Comparison of ENCODE assay signal across 1 cellular context in the genomic region with DNA sequence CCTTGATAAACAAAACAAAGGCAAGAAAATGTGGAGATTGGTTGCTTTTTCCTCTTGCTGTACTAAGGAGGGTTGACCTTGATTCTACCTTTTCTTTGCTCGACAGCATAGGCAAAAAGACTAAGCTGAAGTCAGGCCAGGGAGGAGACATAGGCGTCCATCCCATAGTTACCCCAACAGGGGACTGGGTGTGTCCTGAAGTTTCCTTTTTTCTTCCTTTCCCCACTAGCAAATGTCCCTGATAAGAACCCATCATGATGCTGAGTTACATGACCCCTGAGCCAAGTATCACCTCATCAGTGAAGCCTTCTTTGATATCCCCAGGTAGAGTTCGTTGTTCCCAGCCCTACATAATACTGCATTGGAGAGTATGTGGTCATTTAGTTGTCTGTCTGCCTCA.
TF ChIP-seq lines count a peak whose summit lies in the region.

No MANE protein-coding gene starts in this region.

TF ChIP-seq in liver, 16 proteins besides CTCF, POLR2A, EP300 and RAD21:
- peak in 1 of 2 donors; percentile 8 for TF ChIP-seq EGR1 (IDR thresholded peaks at IDR 0.05; ENCODE audit: low read depth in 2 of 2)
- TF ChIP-seq, protein P1, sequence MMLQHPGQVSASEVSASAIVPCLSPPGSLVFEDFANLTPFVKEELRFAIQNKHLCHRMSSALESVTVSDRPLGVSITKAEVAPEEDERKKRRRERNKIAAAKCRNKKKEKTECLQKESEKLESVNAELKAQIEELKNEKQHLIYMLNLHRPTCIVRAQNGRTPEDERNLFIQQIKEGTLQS (IDR thresholded peaks at IDR 0.05) = no peak
- TF ChIP-seq YY1 (IDR thresholded peaks at IDR 0.05) = peak; percentile 3
- TF ChIP-seq SP1 (IDR thresholded peaks at IDR 0.05) = no peak
TF ChIP-seq in liver: peak in this region for 2.
